Comparison of ENCODE assay signal across 19 cellular contexts in the genomic region with DNA sequence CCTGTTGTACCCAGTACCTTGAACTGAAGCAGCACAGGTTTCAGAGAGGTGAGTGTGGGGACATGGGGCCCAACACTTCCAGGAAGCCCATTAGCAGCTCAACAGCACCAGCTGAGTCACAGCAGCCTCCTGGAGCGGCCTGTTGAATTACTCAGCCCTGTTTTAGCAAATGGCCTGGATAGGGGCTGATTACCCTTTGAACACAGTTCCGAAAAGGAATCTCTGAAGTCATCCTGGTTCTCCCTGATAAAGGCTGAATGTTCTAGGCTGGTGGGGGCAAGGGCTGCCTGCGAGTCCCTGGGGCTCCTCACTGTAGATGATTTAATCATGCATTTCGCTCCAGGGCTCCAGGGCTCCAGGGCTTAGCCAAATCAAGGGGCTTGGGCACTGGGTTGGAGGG.
A peak's percentile ranks its signal among the peaks of the same experiment; 100 is the strongest.
DNase-seq lines count a peak whose midpoint lies in the region; ATAC-seq and TF ChIP-seq lines count a peak whose summit lies in the region.
"Had no signal": no experiment of that assay in that cellular context is flagged by ENCODE, and none has a peak within 500 bp of the region (broad histone marks: within the 10 kb centered on the region; RNA-seq: fewer than 3 reads in every experiment).

No MANE protein-coding gene starts in this region.

- TF ChIP-seq CTCF in thyroid gland (IDR thresholded peaks at IDR 0.05) = no peak

- 78 to 83% methylated on average over 4 of the region's 4 CpGs for WGBS in thyroid gland, 2 donors

- no peak overlapping the region for H3K4me3 ChIP-seq in thyroid gland (replicated peaks in 1 of 3)
- H3K4me3 ChIP-seq: lung, SJSA1, upper lobe of right lung had no signal

- no peaks in the 10 kb centered on the region for H3K9me3 ChIP-seq in thyroid gland
- H3K9me3 ChIP-seq: Caco-2, SJSA1, upper lobe of right lung had no signal

- H3K9me3 Mint-ChIP-seq in stimulated activated naive CD8-positive, alpha-beta T cell treated with anti-CD3 and anti-CD28 coated beads, Interleukin-15, amount 100 ng/mL, for 72 hours = peaks cover 0 to 4% of the 10 kb centered on the region in 2 donors

- no peak overlapping the region for H3K27ac ChIP-seq in thyroid gland
- H3K27ac ChIP-seq: SJSA1, upper lobe of right lung had no signal

- H3K36me3 ChIP-seq in thyroid gland = no peaks in the 10 kb centered on the region
- H3K36me3 ChIP-seq: SJSA1, upper lobe of right lung had no signal

- ATAC-seq in stimulated activated naive CD8-positive, alpha-beta T cell treated with anti-CD3 and anti-CD28 coated beads, Interleukin-15, amount 100 ng/mL, for 72 hours = peak; percentile 37
- no peak for ATAC-seq in stimulated activated naive CD8-positive, alpha-beta T cell treated with anti-CD3 and anti-CD28 coated beads, Interleukin-15, Interleukin-2, amounts not matched to agents 100 U/mL and 50 U/mL, for 24 hours
- no peak for ATAC-seq in GM18873 (IDR thresholded peaks at IDR 0.05; ENCODE audit: low FRiP score, unreplicated experiment)
- ATAC-seq in GM21360 (IDR thresholded peaks at IDR 0.05; ENCODE audit: unreplicated experiment) = no peak
- no peak for ATAC-seq in HG03520 (IDR thresholded peaks at IDR 0.05; ENCODE audit: unreplicated experiment)
- ATAC-seq: HepG2, upper lobe of right lung had no signal

- H3K27ac Mint-ChIP-seq in stimulated activated naive CD8-positive, alpha-beta T cell treated with anti-CD3 and anti-CD28 coated beads, Interleukin-15, amount 100 ng/mL, for 72 hours = no peak overlapping the region

- H3K4me1 ChIP-seq in thyroid gland = no peaks in the 10 kb centered on the region
- H3K4me1 ChIP-seq: Caco-2, SJSA1, upper lobe of right lung had no signal

- no peaks in the 10 kb centered on the region for H3K27me3 ChIP-seq in thyroid gland
- H3K27me3 ChIP-seq: SJSA1, upper lobe of right lung had no signal

- no peak for DNase-seq in stimulated activated naive CD8-positive, alpha-beta T cell treated with anti-CD3 and anti-CD28 coated beads, Interleukin-15, amount 100 ng/mL, for 72 hours
- DNase-seq in stimulated activated naive CD8-positive, alpha-beta T cell treated with anti-CD3 and anti-CD28 coated beads, Interleukin-15, Interleukin-2, amounts not matched to agents 100 U/mL and 50 U/mL, for 24 hours = no peak
- peak; percentile 23 for DNase-seq in T1000 (lab: John Stamatoyannopoulos, UW)
- DNase-seq in iPS-NIHi7 (ENCODE audit: extremely low spot score) = peak; percentile 80
- DNase-seq in thyroid gland = no peak
- DNase-seq: activated CD4-positive, alpha-beta T cell treated with anti-CD3 and anti-CD28 coated beads, Interleukin-2, amount 50 U/mL, for 1 hour; amniotic stem cell; hippocampal formation; NCI-H1105 treated with DMSO at 0.1 percent for 48 hours; NCI-H2171 treated with DMSO at 0.1 percent for 48 hours; stimulated activated CD4-positive, alpha-beta T cell treated with anti-CD3 and anti-CD28 coated beads, Interleukin-4, amount 100 ng/mL, for 24 hours; upper lobe of right lung had no signal

- no peaks in the 10 kb centered on the region for H3K4me1 Mint-ChIP-seq in stimulated activated naive CD8-positive, alpha-beta T cell treated with anti-CD3 and anti-CD28 coated beads, Interleukin-15, amount 100 ng/mL, for 72 hours

- H3K4me3 Mint-ChIP-seq in stimulated activated naive CD8-positive, alpha-beta T cell treated with anti-CD3 and anti-CD28 coated beads, Interleukin-15, amount 100 ng/mL, for 72 hours = no peak overlapping the region

- TF ChIP-seq POLR2A in thyroid gland (IDR thresholded peaks at IDR 0.05) = no peak

- peaks cover 37% of the 10 kb centered on the region for H3K27me3 Mint-ChIP-seq in stimulated activated naive CD8-positive, alpha-beta T cell treated with anti-CD3 and anti-CD28 coated beads, Interleukin-15, amount 100 ng/mL, for 72 hours

- intact Hi-C loops in thyroid gland (cut with DNase I) = no loop called here

Comparison
In these comparisons a context has a peak if more than half of its experiments do, and no peak if none do; other contexts are left out.
1. DNase-seq: peak in T1000 (single experiment) and iPS-NIHi7 (single experiment); none in stimulated activated naive CD8-positive, alpha-beta T cell treated with anti-CD3 and anti-CD28 coated beads, Interleukin-15, amount 100 ng/mL, for 72 hours (0 of 2), stimulated activated naive CD8-positive, alpha-beta T cell treated with anti-CD3 and anti-CD28 coated beads, Interleukin-15, Interleukin-2, amounts not matched to agents 100 U/mL and 50 U/mL, for 24 hours (single experiment) and thyroid gland (0 of 2).